ENCODE assay signal across 15 cellular contexts in the genomic region with DNA sequence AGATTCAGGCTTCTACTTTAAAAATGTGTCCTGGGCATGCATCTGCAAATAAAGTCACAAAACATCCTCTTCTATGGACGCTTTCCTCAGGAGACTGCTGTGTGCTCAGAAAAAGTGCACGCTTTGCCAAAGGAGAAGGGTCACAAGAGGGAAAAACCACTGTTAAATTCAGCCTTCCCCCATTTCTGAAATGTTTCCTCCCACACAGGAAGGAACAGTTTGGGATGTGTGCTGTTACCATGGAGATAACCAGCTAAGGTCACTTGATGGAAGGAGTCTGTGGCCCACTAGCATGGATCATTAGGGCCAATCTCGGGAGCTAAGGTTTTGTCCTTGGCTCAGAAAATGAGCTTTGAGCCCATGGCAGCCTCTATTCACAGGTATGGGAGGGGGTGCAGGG. TPM values are rescaled to one million over a fixed set of nuclear protein-coding genes. Genes with fewer than 3 reads are reported as not detected.
DNase-seq lines count a peak whose midpoint lies in the region; ATAC-seq and TF ChIP-seq lines count a peak whose summit lies in the region.
"Had no signal": no experiment of that assay in that cellular context is flagged by ENCODE, and none has a peak within 500 bp of the region (broad histone marks: within the 10 kb centered on the region; RNA-seq: fewer than 3 reads in every experiment).

No MANE protein-coding gene starts in this region.

- peaks cover 43% of the 10 kb centered on the region for H3K4me1 ChIP-seq in ACC112 (ENCODE audit: control insufficient read depth, insufficient read depth, low read length, unreplicated experiment)
- H3K4me1 ChIP-seq in effector memory CD4-positive, alpha-beta T cell (ENCODE audit: control insufficient read depth, insufficient read depth, low read length, poor library complexity, severe bottlenecking), result no peaks in the 10 kb centered on the region

- intact Hi-C loops in left ventricle myocardium superior (cut with micrococcal nuclease), result no loop called here
- intact Hi-C loops in sciatic nerve (cut with DNase I), result no loop called here

- no peak for TF ChIP-seq CTCF in GM10266 (IDR thresholded peaks at IDR 0.05; ENCODE audit: control insufficient read depth, insufficient read depth, low read depth, missing control alignments)

- H3K27me3 ChIP-seq in ACC112 (ENCODE audit: insufficient read depth, low read length), result no peaks in the 10 kb centered on the region
- H3K27me3 ChIP-seq in effector memory CD4-positive, alpha-beta T cell (replicated peaks; ENCODE audit: control insufficient read depth, insufficient read depth, low read length, poor library complexity, severe bottlenecking), result no peaks in the 10 kb centered on the region

- DNase-seq in SK-MEL-5 (ENCODE audit: low read depth, low spot score), result peak; percentile 39
- DNase-seq in left ventricle myocardium superior, result no peak
- no peak for DNase-seq in sciatic nerve (ENCODE audit: low spot score)
- DNase-seq in SKM-1 (lab: John Stamatoyannopoulos, UW; ENCODE audit: unreplicated experiment), result no peak
- DNase-seq in GM10266 (ENCODE audit: extremely low spot score), result no peak
- no peak for DNase-seq in effector memory CD4-positive, alpha-beta T cell
- DNase-seq: activated CD4-positive, alpha-beta T cell treated with anti-CD3 and anti-CD28 coated beads for 48 hours; activated T-cell treated with anti-CD3 and anti-CD28 coated beads, Interleukin-2, amount 50 U/mL, for 72 hours; DMS 273 treated with DMSO at 0.1 percent for 48 hours; islet precursor cell; naive thymus-derived CD4-positive, alpha-beta T cell had no signal

- peaks cover 12% of the 10 kb centered on the region for H3K79me2 ChIP-seq in ACC112 (ENCODE audit: control insufficient read depth, insufficient read depth, low read length, unreplicated experiment)

- H3K9me3 ChIP-seq in effector memory CD4-positive, alpha-beta T cell (ENCODE audit: control insufficient read depth, low read length), result no peaks in the 10 kb centered on the region

- peak; percentile 40 for ATAC-seq in left ventricle myocardium superior
- ATAC-seq in sciatic nerve, result peak; percentile 33
- ATAC-seq in GM21717 (IDR thresholded peaks at IDR 0.05; ENCODE audit: unreplicated experiment), result no peak
- ATAC-seq: activated T-cell treated with anti-CD3 and anti-CD28 coated beads, Interleukin-2, amount 50 U/mL, for 72 hours; naive thymus-derived CD4-positive, alpha-beta T cell had no signal

- no peak overlapping the region for H2AFZ ChIP-seq in ACC112 (ENCODE audit: low read length, unreplicated experiment)

- no peak overlapping the region for H3K4me3 ChIP-seq in ACC112 (ENCODE audit: low read depth, low read length)
- H3K4me3 ChIP-seq in effector memory CD4-positive, alpha-beta T cell (ENCODE audit: insufficient read depth, low read depth, low read length, poor library complexity, severe bottlenecking), result no peak overlapping the region

- H3K27ac ChIP-seq in ACC112 (ENCODE audit: low read depth, low read length), result peak overlapping the region; percentile 19; the same call in 1 of the 2 replicates
- H3K27ac ChIP-seq in effector memory CD4-positive, alpha-beta T cell (ENCODE audit: insufficient read depth, low read length, poor library complexity, severe bottlenecking), result no peak overlapping the region

- in situ Hi-C loops in SK-MEL-5 (cut with HindIII; ENCODE audit: low pct_unique_long_range_greater_than_20kb, low sequenced_read_pairs), result no loop called here

- H3K36me3 ChIP-seq in ACC112 (ENCODE audit: insufficient read depth, low read length), result no peaks in the 10 kb centered on the region
- H3K36me3 ChIP-seq in effector memory CD4-positive, alpha-beta T cell (ENCODE audit: control insufficient read depth, insufficient read depth, low read length), result no peaks in the 10 kb centered on the region

RNA-seq across cellular contexts. Expression of gene KCNE4, which starts 5.6 kb away (rescaled TPM):
- total RNA-seq in SK-MEL-5 (2014; rRNA removed; shearing (Covaris generic)), result 12.1 and 13.7 TPM in 2 replicates
- 5.3 and 6.2 TPM in 2 replicates for polyA plus RNA-seq in SK-MEL-5 (2015; cell fraction: cytosol; rRNA removed)
- 1.2 and 2.1 TPM in 2 replicates for polyA plus RNA-seq in SK-MEL-5 (2015; cell fraction: nucleus; rRNA removed)
- total RNA-seq in left ventricle myocardium superior, result 3.0 TPM
- total RNA-seq in sciatic nerve, result 7.3 TPM
- total RNA-seq: activated T-cell treated with anti-CD3 and anti-CD28 coated beads, Interleukin-2, amount 50 U/mL, for 72 hours; dermis microvascular lymphatic vessel endothelial cell; naive thymus-derived CD4-positive, alpha-beta T cell; T-helper 1 cell treated with Interleukin-12 subunit alpha and Interleukin-12 subunit beta and Interleukin-4 antibody, amounts not matched to agents 30 ng/mL and 1 ng/mL, for 36 hours had no signal
- polyA plus RNA-seq: naive thymus-derived CD4-positive, alpha-beta T cell had no signal
